In the genomic region with DNA sequence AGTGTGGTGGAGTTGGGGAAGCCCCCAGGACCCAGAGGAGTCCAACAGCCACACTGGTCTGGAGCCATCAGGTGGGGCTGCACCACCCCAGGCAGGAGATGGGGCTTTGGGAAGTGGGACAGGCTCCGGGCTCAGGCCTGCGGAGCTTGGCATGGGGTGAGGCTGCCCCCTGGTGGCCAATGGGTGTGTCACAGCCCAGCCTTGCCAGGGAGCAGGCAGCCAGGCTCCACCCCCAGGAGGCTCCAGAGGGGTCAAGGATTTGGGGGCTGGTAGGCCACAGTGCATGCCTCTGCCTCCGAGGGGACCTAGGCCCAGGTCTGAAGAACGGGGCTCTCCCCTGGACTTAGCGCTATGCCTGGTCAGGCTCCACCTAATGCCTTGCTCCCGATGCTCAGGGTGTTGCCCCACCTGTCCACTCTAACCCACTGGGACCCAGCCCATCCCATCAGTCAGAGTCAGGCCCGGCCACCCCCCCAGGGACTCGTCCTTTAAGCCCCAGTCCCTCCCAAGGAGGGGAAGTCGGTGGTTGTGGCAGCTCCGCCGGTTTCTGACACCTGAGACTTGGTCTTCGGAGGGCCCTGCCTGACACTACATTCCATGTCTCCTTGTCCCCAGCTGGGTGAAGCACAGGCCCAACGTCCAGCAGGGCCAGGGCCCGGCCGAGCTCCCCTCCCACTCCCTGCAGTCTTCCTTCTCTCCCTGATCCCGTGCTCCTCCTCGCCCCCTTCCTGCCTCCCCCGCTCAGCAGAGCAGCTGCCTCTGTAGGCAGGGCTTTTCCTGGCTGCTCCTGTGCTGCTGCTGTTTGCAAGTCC, we compare ENCODE assay signal across 8 cellular contexts. TPM values are rescaled to one million over a fixed set of nuclear protein-coding genes. Genes with fewer than 3 reads are reported as not detected.
DNase-seq lines count a peak whose midpoint lies in the region; ATAC-seq and TF ChIP-seq lines count a peak whose summit lies in the region.

No MANE protein-coding gene starts in this region.

- TF ChIP-seq CTCF in cardiac fibroblast (IDR thresholded peaks at IDR 0.05; ENCODE audit: low read depth, low read length) = peak; percentile 92

- H3K4me3 ChIP-seq in cardiac fibroblast (replicated peaks in 1 of 2; ENCODE audit: low read depth in 2 of 2, low read length in 2 of 2) = no peak overlapping the region

- ATAC-seq in GM21723 (IDR thresholded peaks at IDR 0.05; ENCODE audit: unreplicated experiment) = peak; percentile 73

- DNase-seq in ELF-1 (ENCODE audit: low read depth, low spot score) (peak; percentile 92), M059J (ENCODE audit: low read depth) (peak; percentile 46), cardiac fibroblast (ENCODE audit: low read depth in 2 of 2) (peak; percentile 71 to 74), kidney tubule cell (ENCODE audit: low spot score) (peak; percentile 68), OCI-M2 (lab: John Stamatoyannopoulos, UW; ENCODE audit: unreplicated experiment) (no peak)
- DNase-seq in activated CD4-positive, CD25-positive, alpha-beta regulatory T cell treated with anti-CD3 and anti-CD28 coated beads, Interleukin-2, amount 50 U/mL, for 16 hours (ENCODE audit: low read depth, low spot score) = peak; percentile 54
- DNase-seq in stimulated activated CD4-positive, alpha-beta T cell treated with anti-CD3 and anti-CD28 coated beads, Interleukin-1b, Interleukin-23, amount 100 ng/mL, for 48 hours = peak; percentile 80

RNA-seq across cellular contexts. Expression of a gene that starts 11.3 kb away (rescaled TPM):
- total RNA-seq in M059J (2014; rRNA removed; shearing (Covaris generic)) = 13.0 and 24.5 TPM in 2 replicates
